10 cellular contexts compared by ENCODE assay signal in the genomic region with DNA sequence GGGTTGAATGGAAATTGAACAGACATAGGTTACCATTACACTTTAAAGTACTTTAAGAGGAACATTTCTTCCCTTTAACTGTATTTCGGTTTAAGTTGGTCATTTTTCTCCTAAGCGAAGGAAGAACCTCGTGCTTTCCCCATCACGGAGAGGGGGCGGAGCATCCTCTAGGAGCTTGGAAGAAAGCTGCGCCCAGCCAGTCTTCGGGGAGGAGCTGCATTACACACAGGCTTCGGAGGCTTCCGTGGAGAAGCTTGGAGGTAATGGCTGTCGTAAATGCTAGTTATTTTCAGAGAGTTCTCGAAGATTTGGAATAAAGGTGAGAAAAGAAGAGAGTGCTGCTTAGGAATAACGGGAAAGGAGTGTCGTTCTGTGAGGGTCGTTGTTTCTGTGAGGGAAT. TPM values are rescaled to one million over a fixed set of nuclear protein-coding genes. Genes with fewer than 3 reads are reported as not detected.
A peak's percentile ranks its signal among the peaks of the same experiment; 100 is the strongest.
DNase-seq lines count a peak whose midpoint lies in the region; ATAC-seq lines count a peak whose summit lies in the region.
"Had no signal": no experiment of that assay in that cellular context is flagged by ENCODE, and none has a peak within 500 bp of the region (broad histone marks: within the 10 kb centered on the region; RNA-seq: fewer than 3 reads in every experiment).

Gene PWWP3B (plus strand): TSS at position 199 of the 400 bp plus-strand sequence. CDS start 37,128 bp downstream, outside the sequence.

- DNase-seq in HPDE6-E6E7 (ENCODE audit: extremely low spot score) (peak; percentile 26), astrocyte of the hippocampus (ENCODE audit: low read depth, low spot score) (peak; percentile 51), iPS-NIHi11 (ENCODE audit: low spot score) (peak; percentile 20), sciatic nerve (ENCODE audit: low spot score) (peak; percentile 62), DMS114 treated with DMSO at 0.1 percent for 48 hours (lab: John Stamatoyannopoulos, UW; ENCODE audit: unreplicated experiment) (no peak)
- DNase-seq: GOT3 had no signal

- ATAC-seq in sciatic nerve: peak; percentile 63
- ATAC-seq in GM19467 (IDR thresholded peaks at IDR 0.05; ENCODE audit: unreplicated experiment): no peak
- ATAC-seq in GM18520 (IDR thresholded peaks at IDR 0.05; ENCODE audit: unreplicated experiment): no peak
- no peak for ATAC-seq in HG03280 (IDR thresholded peaks at IDR 0.05; ENCODE audit: unreplicated experiment)

- intact Hi-C loops in sciatic nerve (cut with DNase I): no loop called here

RNA-seq across cellular contexts. Expression of gene PWWP3B, which starts in this region (rescaled TPM):
- 0.62 TPM for total RNA-seq in sciatic nerve
- total RNA-seq: activated T-helper 2 cell treated with anti-CD3 and anti-CD28 coated beads, Interferon-gamma antibody, Interleukin-2, Interleukin-4, amounts not matched to agents 10 μg/mL and 5 μg/mL and 100 μg/mL, durations not matched to agents 14 hours and 24 hours and 36 hours had no signal

Comparison
In these comparisons a context has a peak if more than half of its experiments do, and no peak if none do; other contexts are left out.
1. Peak in DNase-seq and ATAC-seq in sciatic nerve; RNA of the gene not detected or under 1 TPM.